ENCODE assay signal across 26 cellular contexts in the genomic region with DNA sequence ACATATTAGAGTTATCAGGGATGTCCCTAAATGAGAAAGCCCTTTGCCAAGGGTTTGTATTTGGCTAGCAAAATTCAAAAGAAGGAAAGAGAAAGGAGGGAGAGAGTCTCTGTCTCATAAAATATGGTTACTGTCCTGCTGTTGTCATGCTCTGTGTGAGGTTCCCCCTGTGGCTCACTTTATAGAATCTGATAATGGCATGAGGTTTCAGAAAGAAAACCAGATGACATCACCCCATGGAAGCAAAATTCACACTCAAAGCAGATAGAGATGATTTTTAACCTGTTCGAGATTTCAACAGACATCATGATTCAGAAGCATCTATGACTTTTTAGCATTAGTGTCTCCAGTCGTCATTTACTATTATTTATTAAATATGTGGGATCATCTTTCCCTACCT.
"Had no signal": no experiment of that assay in that cellular context is flagged by ENCODE, and none has a peak within 500 bp of the region (broad histone marks: within the 10 kb centered on the region; RNA-seq: fewer than 3 reads in every experiment).

No MANE protein-coding gene starts in this region.

- ATAC-seq: activated CD8-positive, alpha-beta T cell treated with anti-CD3 and anti-CD28 coated beads, Interleukin-2, amount 10 ng/mL, durations not matched to agents 7 days and 5 days; activated naive CD4-positive, alpha-beta T cell treated with anti-CD3 and anti-CD28 coated beads, Interleukin-2, amount 50 U/mL, for 72 hours; activated T-cell treated with anti-CD3 and anti-CD28 coated beads, Interleukin-2, amount 50 U/mL, for 72 hours; left colon had no signal

- DNase-seq: activated B cell treated with CpG ODN at 0.5 μM for 24 hours; activated CD4-positive, alpha-beta T cell treated with anti-CD3 and anti-CD28 coated beads, Interleukin-2, amount 50 U/mL, for 1 hour; activated CD8-positive, alpha-beta T cell treated with anti-CD3 and anti-CD28 coated beads, Interleukin-2, amount 10 ng/mL, durations not matched to agents 7 days and 5 days; activated naive CD4-positive, alpha-beta T cell; activated T-cell treated with anti-CD3 and anti-CD28 coated beads for 4 hours; activated T-cell treated with anti-CD3 and anti-CD28 coated beads, Interleukin-2, amount 50 U/mL, for 72 hours; brain microvascular endothelial cell; effector memory CD4-positive, alpha-beta T cell; erythroblast; head of caudate nucleus; hippocampal formation; kidney; left colon; mammary epithelial cell; naive B cell; nephron progenitor cell; nucleus accumbens; stimulated activated CD4-positive, alpha-beta T cell treated with anti-CD3 and anti-CD28 coated beads, Interleukin-2, amount 100 ng/mL, for 48 hours; stimulated activated naive CD4-positive, alpha-beta T cell treated with Interleukin-2 at 50 U/mL for 16 hours; testis; transverse colon had no signal

- FAIRE-seq: kidney had no signal

- H3K4me3 ChIP-seq: gastroesophageal sphincter, transverse colon had no signal

- H3K27ac ChIP-seq: brain microvascular endothelial cell, coronary artery, gastroesophageal sphincter, right atrium auricular region, testis, transverse colon had no signal

- H3K27ac Mint-ChIP-seq: activated B cell treated with CpG ODN at 0.5 μM for 24 hours; activated CD8-positive, alpha-beta T cell treated with anti-CD3 and anti-CD28 coated beads, Interleukin-2, amount 10 ng/mL, durations not matched to agents 7 days and 5 days; activated naive CD4-positive, alpha-beta T cell treated with anti-CD3 and anti-CD28 coated beads, Interleukin-2, amount 50 U/mL, for 72 hours; activated T-cell treated with anti-CD3 and anti-CD28 coated beads, Interleukin-2, amount 50 U/mL, for 72 hours; naive B cell had no signal

- H3K36me3 Mint-ChIP-seq: activated naive CD4-positive, alpha-beta T cell treated with anti-CD3 and anti-CD28 coated beads, Interleukin-2, amount 50 U/mL, for 72 hours; naive B cell had no signal

- H3K4me1 Mint-ChIP-seq: activated B cell treated with CpG ODN at 0.5 μM for 24 hours, naive B cell had no signal

- H3K9me3 Mint-ChIP-seq: activated B cell treated with CpG ODN at 0.5 μM for 24 hours; activated naive CD4-positive, alpha-beta T cell treated with anti-CD3 and anti-CD28 coated beads, Interleukin-2, amount 50 U/mL, for 72 hours; activated T-cell treated with anti-CD3 and anti-CD28 coated beads, Interleukin-2, amount 50 U/mL, for 72 hours; naive B cell; nephron progenitor cell had no signal

- H3K9me3 ChIP-seq: gastroesophageal sphincter, right atrium auricular region, testis, transverse colon had no signal

- H3K36me3 ChIP-seq: brain microvascular endothelial cell, gastroesophageal sphincter, right atrium auricular region, transverse colon had no signal

- H3K4me1 ChIP-seq: testis, transverse colon had no signal

- H3K4me3 Mint-ChIP-seq: activated B cell treated with CpG ODN at 0.5 μM for 24 hours; activated CD8-positive, alpha-beta T cell treated with anti-CD3 and anti-CD28 coated beads, Interleukin-2, amount 10 ng/mL, durations not matched to agents 7 days and 5 days; activated T-cell treated with anti-CD3 and anti-CD28 coated beads, Interleukin-2, amount 50 U/mL, for 72 hours; naive B cell had no signal

- H3K27me3 ChIP-seq: brain microvascular endothelial cell, dorsolateral prefrontal cortex, gastroesophageal sphincter, right atrium auricular region, testis, transverse colon had no signal
